In genomic region chr17:81652901-81653771, GRCh38 we compare ENCODE assay signal across 11 cellular contexts. TPM values are rescaled to one million over a fixed set of nuclear protein-coding genes. Genes with fewer than 3 reads are reported as not detected.
DNase-seq lines count a peak whose midpoint lies in the region; ATAC-seq, FAIRE-seq and TF ChIP-seq lines count a peak whose summit lies in the region.
"Had no signal": no experiment of that assay in that cellular context is flagged by ENCODE, and none has a peak within 500 bp of the region (broad histone marks: within the 10 kb centered on the region; RNA-seq: fewer than 3 reads in every experiment).

No MANE protein-coding gene starts in this region.

- H3K9me3 Mint-ChIP-seq in activated naive CD8-positive, alpha-beta T cell (ENCODE audit: low read depth): no peaks in the 10 kb centered on the region
- no peaks in the 10 kb centered on the region for H3K9me3 Mint-ChIP-seq in memory B cell

- peaks cover 8% of the 10 kb centered on the region for H3K27me3 Mint-ChIP-seq in activated naive CD8-positive, alpha-beta T cell
- peaks cover 7% of the 10 kb centered on the region for H3K27me3 Mint-ChIP-seq in memory B cell

- H4K20me1 ChIP-seq in BLaER1: no peaks in the 10 kb centered on the region

- WGBS in ovary, 3 donors: 22 to 27% (median 25%) methylated on average over 22 to 29 of the region's 29 CpGs

- no peak for TF ChIP-seq POLR2A in ovary (IDR thresholded peaks at IDR 0.05)

- H3K4me3 Mint-ChIP-seq in activated naive CD8-positive, alpha-beta T cell: peak overlapping the region; percentile 79
- H3K4me3 Mint-ChIP-seq in memory B cell: peak overlapping the region; percentile 85

- H3K27me3 ChIP-seq in BLaER1: no peaks in the 10 kb centered on the region
- peaks cover 14% of the 10 kb centered on the region for H3K27me3 ChIP-seq in ovary

- intact Hi-C loops in ovary (cut with DNase I): no loop called here
- intact Hi-C loops in kidney (cut with DNase I): no loop called here

- H3K4me1 ChIP-seq in BLaER1 (peaks cover 71% of the 10 kb centered on the region), ovary (ENCODE audit: insufficient read depth) (no peaks in the 10 kb centered on the region), kidney (ENCODE audit: control insufficient read depth in 1 of 2, insufficient read depth in 1 of 2, low read depth in 1 of 2, low read length in 2 of 2) (peaks cover 0 to 2% of the 10 kb centered on the region in 2 donors)

- no peaks in the 10 kb centered on the region for H3K36me3 ChIP-seq in BLaER1
- H3K36me3 ChIP-seq in ovary: no peaks in the 10 kb centered on the region
- no peaks in the 10 kb centered on the region for H3K36me3 ChIP-seq in kidney (ENCODE audit: control insufficient read depth in 1 of 2, insufficient read depth in 2 of 2, low read length in 2 of 2)

- H3K27ac Mint-ChIP-seq in activated naive CD8-positive, alpha-beta T cell: no peak overlapping the region
- H3K27ac Mint-ChIP-seq in memory B cell: peak overlapping the region; percentile 67

- no peak for FAIRE-seq in GM19239 (lab: Jason Lieb, UNC)
- FAIRE-seq in kidney (lab: Jason Lieb, UNC): no peak
- FAIRE-seq: colon, islet of Langerhans had no signal

- peaks cover 7% of the 10 kb centered on the region for H3K4me1 Mint-ChIP-seq in activated naive CD8-positive, alpha-beta T cell (ENCODE audit: low read depth)
- H3K4me1 Mint-ChIP-seq in memory B cell: peaks cover 8% of the 10 kb centered on the region

- H3K36me3 Mint-ChIP-seq in activated naive CD8-positive, alpha-beta T cell: no peaks in the 10 kb centered on the region
- no peaks in the 10 kb centered on the region for H3K36me3 Mint-ChIP-seq in memory B cell

- H3K4me3 ChIP-seq in BLaER1 (peak overlapping the region; percentile 66), ovary (no peak overlapping the region), kidney (ENCODE audit: low read length in 2 of 2) (no peak overlapping the region)

- ATAC-seq in memory B cell (ENCODE audit: low read depth) (peak; percentile 72), GM18873 (IDR thresholded peaks at IDR 0.05; ENCODE audit: low FRiP score, unreplicated experiment) (no peak)

- DNase-seq in GM19239 (ENCODE audit: insufficient read length, low spot score): peak; percentile 66
- DNase-seq in memory B cell (ENCODE audit: low spot score in 2 of 2): peak in 1 of 2 donors; percentile 25
- DNase-seq in ovary: no peak
- DNase-seq in kidney: no peak
- no peak for DNase-seq in NOMO-1 (lab: John Stamatoyannopoulos, UW; ENCODE audit: unreplicated experiment in 2 of 2)
- DNase-seq: activated CD4-positive, alpha-beta T cell treated with anti-CD3 and anti-CD28 coated beads, Interleukin-2, amount 50 U/mL, for 48 hours had no signal

- H3K4me2 ChIP-seq in BLaER1: peak overlapping the region; percentile 99

- peaks cover 18% of the 10 kb centered on the region for H3K9me3 ChIP-seq in BLaER1
- peaks cover 0 to 10% of the 10 kb centered on the region in 2 donors for H3K9me3 ChIP-seq in ovary
- no peaks in the 10 kb centered on the region for H3K9me3 ChIP-seq in kidney (ENCODE audit: control insufficient read depth in 1 of 2, low read length in 2 of 2)

- no peak for TF ChIP-seq CTCF in ovary (IDR thresholded peaks at IDR 0.05)
- TF ChIP-seq CTCF in kidney (IDR thresholded peaks at IDR 0.05; ENCODE audit: borderline replicate concordance, extremely low read depth, insufficient read depth): no peak

- peak overlapping the region; percentile 81 for H3K9ac ChIP-seq in BLaER1
- no peak overlapping the region for H3K9ac ChIP-seq in kidney (ENCODE audit: low read length in 2 of 2)

- H3K27ac ChIP-seq in BLaER1: peak overlapping the region; percentile 92
- no peak overlapping the region for H3K27ac ChIP-seq in ovary
- no peak overlapping the region for H3K27ac ChIP-seq in kidney (ENCODE audit: low read depth in 2 of 2, low read length in 2 of 2)

- no peak for TF ChIP-seq EP300 in ovary (IDR thresholded peaks at IDR 0.05)

RNA-seq across cellular contexts. Expression of gene PDE6G, which starts 3.2 kb away (rescaled TPM):
- total RNA-seq in ovary (under 1 TPM in 1 of 7 donors, not detected in 6; 0.22 TPM), kidney (3.2 TPM)
- polyA plus RNA-seq in ovary (1 to 10 TPM in 1 of 2 donors, under 1 TPM in 1; 0.39 to 1.3 TPM), kidney (ENCODE audit: insufficient read depth, low read depth, low replicate concordance) (5.4 TPM)

RNA-seq across cellular contexts. Expression of gene OXLD1, which starts 13.3 kb away (rescaled TPM):
- 10 to 100 TPM; 14.5 to 35.7 (median 20.9) TPM for total RNA-seq in ovary
- polyA plus RNA-seq in ovary: 10 to 100 TPM in 1 of 2 donors, 1 to 10 TPM in 1; 1.7 to 32.8 TPM
- 28.2 TPM for total RNA-seq in kidney
- 51.9 TPM for polyA plus RNA-seq in kidney (ENCODE audit: insufficient read depth, low read depth, low replicate concordance)

RNA-seq across cellular contexts. Expression of gene CCDC137, which starts 13.4 kb away (rescaled TPM):
- total RNA-seq in ovary (10 to 100 TPM in 3 of 7 donors, 1 to 10 TPM in 4; 5.1 to 17.8 (median 9.4) TPM), kidney (18.8 TPM)
- polyA plus RNA-seq in ovary (10 to 100 TPM in 1 of 2 donors, 1 to 10 TPM in 1; 6.9 to 10.4 TPM), kidney (ENCODE audit: insufficient read depth, low read depth, low replicate concordance) (14.7 TPM)

RNA-seq across cellular contexts. Expression of gene TSPAN10, which starts 16.1 kb away (rescaled TPM):
- total RNA-seq in ovary (1 to 10 TPM in 4 of 7 donors, under 1 TPM in 3; 0.73 to 3.3 (median 1.2) TPM), kidney (2.1 TPM)
- polyA plus RNA-seq in ovary (1 to 10 TPM in 1 of 2 donors, under 1 TPM in 1; 0.68 to 1.5 TPM), kidney (ENCODE audit: insufficient read depth, low read depth, low replicate concordance) (1.9 TPM)

RNA-seq across cellular contexts. Expression of gene NPLOC4, which starts 16.2 kb away (rescaled TPM):
- 10 to 100 TPM; 24.4 to 76.0 (median 56.3) TPM for total RNA-seq in ovary
- polyA plus RNA-seq in ovary: 10 to 100 TPM; 25.4 to 84.8 TPM
- 86.4 TPM for total RNA-seq in kidney
- polyA plus RNA-seq in kidney (ENCODE audit: insufficient read depth, low read depth, low replicate concordance): 41.5 TPM
